In the genomic region with DNA sequence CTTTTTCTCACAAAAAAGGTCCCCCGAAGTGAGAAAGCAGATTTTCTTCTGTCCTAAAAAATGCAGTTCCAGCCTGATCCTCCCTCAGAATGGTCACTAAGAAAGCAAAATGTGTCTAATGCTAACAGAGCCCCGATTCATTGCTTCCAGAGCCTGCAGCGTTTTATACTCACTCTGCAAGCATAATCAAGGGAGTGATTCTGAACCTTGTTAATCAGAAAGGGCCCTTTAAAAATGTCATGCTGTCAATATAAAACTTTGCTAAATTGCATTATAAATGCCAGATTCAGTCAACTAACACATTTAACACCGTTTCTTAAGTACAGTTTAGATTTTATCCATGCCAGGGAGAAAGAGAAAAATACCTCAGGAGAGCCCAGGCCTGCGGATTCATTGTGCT, we compare ENCODE assay signal across 2 cellular contexts.
TF ChIP-seq lines count a peak whose summit lies in the region.

No MANE protein-coding gene starts in this region.

TF ChIP-seq in H1, 55 proteins besides CTCF, POLR2A, EP300 and RAD21 (continued from another document):
- TF ChIP-seq, protein P1, sequence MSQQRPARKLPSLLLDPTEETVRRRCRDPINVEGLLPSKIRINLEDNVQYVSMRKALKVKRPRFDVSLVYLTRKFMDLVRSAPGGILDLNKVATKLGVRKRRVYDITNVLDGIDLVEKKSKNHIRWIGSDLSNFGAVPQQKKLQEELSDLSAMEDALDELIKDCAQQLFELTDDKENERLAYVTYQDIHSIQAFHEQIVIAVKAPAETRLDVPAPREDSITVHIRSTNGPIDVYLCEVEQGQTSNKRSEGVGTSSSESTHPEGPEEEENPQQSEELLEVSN (IDR thresholded peaks at IDR 0.05) = no peak
- TF ChIP-seq BRCA1 (IDR thresholded peaks at IDR 0.05; ENCODE audit: low read depth, low read length) (no peak), BCL11A (IDR thresholded peaks at IDR 0.05; ENCODE audit: low read depth in 2 of 2, low read length in 2 of 2) (no peak), EGR1 (IDR thresholded peaks at IDR 0.05; ENCODE audit: borderline replicate concordance, low read depth, low read length) (no peak), SRF (IDR thresholded peaks at IDR 0.05; ENCODE audit: low read depth, low read length) (no peak), CHD2 (IDR thresholded peaks at IDR 0.05; ENCODE audit: low read length) (no peak), NRF1 (IDR thresholded peaks at IDR 0.05; ENCODE audit: low read depth, low read length) (no peak), BACH1 (IDR thresholded peaks at IDR 0.05; ENCODE audit: low read length) (no peak), SP1 (IDR thresholded peaks at IDR 0.05; ENCODE audit: low read depth, low read length) (no peak), ASH2L (IDR thresholded peaks at IDR 0.05; ENCODE audit: low read length) (no peak), SIN3A (conservative IDR thresholded peaks at IDR 0.05 in 1 of 2, IDR thresholded peaks at IDR 0.05 in 1 of 2; ENCODE audit: low read depth in 1 of 2, low read length in 2 of 2) (no peak), MAFK (IDR thresholded peaks at IDR 0.05; ENCODE audit: low read depth, low read length) (no peak)

TF ChIP-seq in SK-N-SH treated with all-trans-retinoic acid at 6 μM for 48 hours, 23 proteins besides CTCF, POLR2A, EP300 and RAD21 (continued from another document):
- TF ChIP-seq ZFP30 (CRISPR knock-in tag; IDR thresholded peaks at IDR 0.05) (no peak), ZNF565 (CRISPR knock-in tag; conservative IDR thresholded peaks at IDR 0.05; ENCODE audit: low read depth) (no peak), TOX (CRISPR knock-in tag; IDR thresholded peaks at IDR 0.05; ENCODE audit: borderline replicate concordance) (no peak), GLIS3 (CRISPR knock-in tag; IDR thresholded peaks at IDR 0.05) (no peak), ZNF8 (CRISPR knock-in tag; IDR thresholded peaks at IDR 0.05) (no peak), ZC3H10 (CRISPR knock-in tag; IDR thresholded peaks at IDR 0.05) (no peak), CSDC2 (CRISPR knock-in tag; IDR thresholded peaks at IDR 0.05) (no peak), OSR1 (CRISPR knock-in tag; IDR thresholded peaks at IDR 0.05) (no peak), ESRRG (CRISPR knock-in tag; IDR thresholded peaks at IDR 0.05) (no peak), RARB (CRISPR knock-in tag; IDR thresholded peaks at IDR 0.05) (no peak)
- TF ChIP-seq, protein P2, sequence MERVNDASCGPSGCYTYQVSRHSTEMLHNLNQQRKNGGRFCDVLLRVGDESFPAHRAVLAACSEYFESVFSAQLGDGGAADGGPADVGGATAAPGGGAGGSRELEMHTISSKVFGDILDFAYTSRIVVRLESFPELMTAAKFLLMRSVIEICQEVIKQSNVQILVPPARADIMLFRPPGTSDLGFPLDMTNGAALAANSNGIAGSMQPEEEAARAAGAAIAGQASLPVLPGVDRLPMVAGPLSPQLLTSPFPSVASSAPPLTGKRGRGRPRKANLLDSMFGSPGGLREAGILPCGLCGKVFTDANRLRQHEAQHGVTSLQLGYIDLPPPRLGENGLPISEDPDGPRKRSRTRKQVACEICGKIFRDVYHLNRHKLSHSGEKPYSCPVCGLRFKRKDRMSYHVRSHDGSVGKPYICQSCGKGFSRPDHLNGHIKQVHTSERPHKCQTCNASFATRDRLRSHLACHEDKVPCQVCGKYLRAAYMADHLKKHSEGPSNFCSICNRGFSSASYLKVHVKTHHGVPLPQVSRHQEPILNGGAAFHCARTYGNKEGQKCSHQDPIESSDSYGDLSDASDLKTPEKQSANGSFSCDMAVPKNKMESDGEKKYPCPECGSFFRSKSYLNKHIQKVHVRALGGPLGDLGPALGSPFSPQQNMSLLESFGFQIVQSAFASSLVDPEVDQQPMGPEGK (CRISPR knock-in tag; IDR thresholded peaks at IDR 0.05; ENCODE audit: borderline replicate concordance) = no peak
- TF ChIP-seq, protein P3, sequence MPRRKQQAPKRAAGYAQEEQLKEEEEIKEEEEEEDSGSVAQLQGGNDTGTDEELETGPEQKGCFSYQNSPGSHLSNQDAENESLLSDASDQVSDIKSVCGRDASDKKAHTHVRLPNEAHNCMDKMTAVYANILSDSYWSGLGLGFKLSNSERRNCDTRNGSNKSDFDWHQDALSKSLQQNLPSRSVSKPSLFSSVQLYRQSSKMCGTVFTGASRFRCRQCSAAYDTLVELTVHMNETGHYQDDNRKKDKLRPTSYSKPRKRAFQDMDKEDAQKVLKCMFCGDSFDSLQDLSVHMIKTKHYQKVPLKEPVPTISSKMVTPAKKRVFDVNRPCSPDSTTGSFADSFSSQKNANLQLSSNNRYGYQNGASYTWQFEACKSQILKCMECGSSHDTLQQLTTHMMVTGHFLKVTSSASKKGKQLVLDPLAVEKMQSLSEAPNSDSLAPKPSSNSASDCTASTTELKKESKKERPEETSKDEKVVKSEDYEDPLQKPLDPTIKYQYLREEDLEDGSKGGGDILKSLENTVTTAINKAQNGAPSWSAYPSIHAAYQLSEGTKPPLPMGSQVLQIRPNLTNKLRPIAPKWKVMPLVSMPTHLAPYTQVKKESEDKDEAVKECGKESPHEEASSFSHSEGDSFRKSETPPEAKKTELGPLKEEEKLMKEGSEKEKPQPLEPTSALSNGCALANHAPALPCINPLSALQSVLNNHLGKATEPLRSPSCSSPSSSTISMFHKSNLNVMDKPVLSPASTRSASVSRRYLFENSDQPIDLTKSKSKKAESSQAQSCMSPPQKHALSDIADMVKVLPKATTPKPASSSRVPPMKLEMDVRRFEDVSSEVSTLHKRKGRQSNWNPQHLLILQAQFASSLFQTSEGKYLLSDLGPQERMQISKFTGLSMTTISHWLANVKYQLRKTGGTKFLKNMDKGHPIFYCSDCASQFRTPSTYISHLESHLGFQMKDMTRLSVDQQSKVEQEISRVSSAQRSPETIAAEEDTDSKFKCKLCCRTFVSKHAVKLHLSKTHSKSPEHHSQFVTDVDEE (CRISPR knock-in tag; IDR thresholded peaks at IDR 0.05) = no peak
